Comparison of ENCODE assay signal across 8 cellular contexts in genomic region chr2:72605836-72606442, GRCh38.
DNase-seq lines count a peak whose midpoint lies in the region; ATAC-seq and TF ChIP-seq lines count a peak whose summit lies in the region.

No MANE protein-coding gene starts in this region.

- no peak overlapping the region for H3K27ac ChIP-seq in CD4-positive, alpha-beta T cell (ENCODE audit: low read depth, low read length)
- H3K27ac ChIP-seq in right lobe of liver: no peak overlapping the region

- H3K4me1 Mint-ChIP-seq in CD4-positive, alpha-beta T cell (ENCODE audit: low read depth): no peaks in the 10 kb centered on the region
- peaks cover 13% of the 10 kb centered on the region for H3K4me1 Mint-ChIP-seq in WTC11

- 70% methylated on average over 3 of the region's 3 CpGs for WGBS in right lobe of liver (ENCODE audit: insufficient coverage, low coverage, low lambda C conversion rate, missing lambda C conversion rate)

- H3K9me3 ChIP-seq in CD4-positive, alpha-beta T cell (ENCODE audit: control insufficient read depth, low read length): no peaks in the 10 kb centered on the region
- H3K9me3 ChIP-seq in right lobe of liver: no peaks in the 10 kb centered on the region

- no peaks in the 10 kb centered on the region for H3K36me3 ChIP-seq in right lobe of liver

- H3K9me3 Mint-ChIP-seq in CD4-positive, alpha-beta T cell: no peaks in the 10 kb centered on the region
- H3K9me3 Mint-ChIP-seq in WTC11: peaks cover 35% of the 10 kb centered on the region

- no peak for TF ChIP-seq POLR2A in right lobe of liver (IDR thresholded peaks at IDR 0.05)

- H3K27ac Mint-ChIP-seq in CD4-positive, alpha-beta T cell: no peak overlapping the region
- H3K27ac Mint-ChIP-seq in WTC11: no peak overlapping the region

- POLR2A ChIA-PET in CD4-positive, alpha-beta T cell (lab: Charles Lee): no interaction called here
- POLR2A ChIA-PET in WTC11 (lab: Charles Lee): no interaction called here

- H3K4me3 Mint-ChIP-seq in CD4-positive, alpha-beta T cell: no peak overlapping the region
- no peak overlapping the region for H3K4me3 Mint-ChIP-seq in WTC11

- H3K4me3 ChIP-seq in HFF-Myc (replicated peaks; ENCODE audit: low read depth, low read length) (no peak overlapping the region), right lobe of liver (no peak overlapping the region)

- H3K27me3 Mint-ChIP-seq in CD4-positive, alpha-beta T cell: no peaks in the 10 kb centered on the region
- no peaks in the 10 kb centered on the region for H3K27me3 Mint-ChIP-seq in WTC11 (ENCODE audit: low read depth)

- no peak for DNase-seq in CD4-positive, alpha-beta T cell
- DNase-seq in HFF-Myc (ENCODE audit: extremely low read depth, low read depth): no peak
- DNase-seq in WTC11 (ENCODE audit: low spot score): no peak
- DNase-seq in right lobe of liver: no peak
- no peak for DNase-seq in stimulated activated CD4-positive, alpha-beta T cell treated with anti-CD3 and anti-CD28 coated beads, Interleukin-2, amount 100 ng/mL, for 24 hours
- DNase-seq in islet precursor cell: no peak
- no peak for DNase-seq in sciatic nerve (ENCODE audit: low spot score)

- TF ChIP-seq CTCF in CD4-positive, alpha-beta T cell (IDR thresholded peaks at IDR 0.05): peak; percentile 66
- TF ChIP-seq CTCF in HFF-Myc (IDR thresholded peaks at IDR 0.05; ENCODE audit: low read depth, low read length, missing control alignments) (peak; percentile 42), WTC11 (IDR thresholded peaks at IDR 0.05) (peak; percentile 59), right lobe of liver (IDR thresholded peaks at IDR 0.05) (peak; percentile 55 to 74 (median 68))

- intact Hi-C loops in CD4-positive, alpha-beta T cell (cut with DNase I, micrococcal nuclease): no loop called here
- intact Hi-C loops in right lobe of liver (cut with DNase I) (no loop called here), sciatic nerve (cut with DNase I) (no loop called here)

- H3K4me1 ChIP-seq in right lobe of liver: no peaks in the 10 kb centered on the region

- H3K36me3 Mint-ChIP-seq in CD4-positive, alpha-beta T cell (ENCODE audit: low read depth): peaks cover 5% of the 10 kb centered on the region
- H3K36me3 Mint-ChIP-seq in WTC11: peaks cover 19% of the 10 kb centered on the region

- CTCF ChIA-PET in CD4-positive, alpha-beta T cell (lab: Charles Lee): interaction anchor here (0.8 kb wide), 1 partner anchor 682 kb away, joined by 3 read pairs; no protein-coding TSS in a partner anchor
- CTCF ChIA-PET in WTC11 (lab: Charles Lee): interaction anchor here (0.6 to 1.2 kb wide), 16 partner anchors 8 to 1076 kb away, joined by 3 to 19 read pairs (median 3); no protein-coding TSS in a partner anchor

- no peaks in the 10 kb centered on the region for H3K27me3 ChIP-seq in CD4-positive, alpha-beta T cell (ENCODE audit: control insufficient read depth, insufficient read depth, low read length)
- H3K27me3 ChIP-seq in right lobe of liver: no peaks in the 10 kb centered on the region

- ATAC-seq in CD4-positive, alpha-beta T cell (ENCODE audit: poor library complexity): no peak
- ATAC-seq in WTC11: no peak
- peak in 2 of 4 donors; percentile 44 to 46 for ATAC-seq in right lobe of liver
- ATAC-seq in GM21737 (IDR thresholded peaks at IDR 0.05; ENCODE audit: unreplicated experiment): no peak
- ATAC-seq in sciatic nerve: no peak

TF ChIP-seq in WTC11, 78 proteins besides CTCF, POLR2A, EP300 and RAD21:
- no peak for TF ChIP-seq E2F5 (CRISPR knock-in tag; IDR thresholded peaks at IDR 0.05)
